Comparison of ENCODE assay signal across 8 cellular contexts in genomic region chr1:36463773-36464604, GRCh38. TPM values are rescaled to one million over a fixed set of nuclear protein-coding genes. Genes with fewer than 3 reads are reported as not detected.
A peak's percentile ranks its signal among the peaks of the same experiment; 100 is the strongest.
DNase-seq lines count a peak whose midpoint lies in the region; ATAC-seq, FAIRE-seq and TF ChIP-seq lines count a peak whose summit lies in the region.

MRPS15 (minus strand) TSS chr1:36464384; CDS start chr1:36464275, 109 bp downstream.

- H3K18ac ChIP-seq in H1 (ENCODE audit: extremely low read depth, low read length) (peak within 1 kb of the TSS; percentile 80), mesenchymal stem cell (ENCODE audit: low read depth in 1 of 2, low read length in 2 of 2) (peak within 1 kb of the TSS; percentile 86 to 93)

- no peak within 1 kb of the TSS; the same call in 1 of the 2 replicates for H2BK20ac ChIP-seq in H1 (ENCODE audit: low read length)

- H2BK120ac ChIP-seq in H1 (replicated peaks; ENCODE audit: low read depth, low read length) (peak within 1 kb of the TSS; percentile 70), mesenchymal stem cell (ENCODE audit: low read depth, low read length) (peak within 1 kb of the TSS; percentile 98)

- POLR2A ChIA-PET in H1 (lab: Charles Lee; ENCODE audit: partially characterized antibody) = interaction anchor here (0.6 to 3.9 kb wide), 26 partner anchors 8 to 1545 kb away, joined by 3 to 43 read pairs (median 4); partner anchors contain the start of genes OSCP1, STK40 and THRAP3

- H3K9ac ChIP-seq in H1 (replicated peaks in 1 of 4; ENCODE audit: extremely low read depth in 1 of 4, low read depth in 3 of 4, low read length in 3 of 4) (peak within 1 kb of the TSS; percentile 72 to 95 (median 82)), mesenchymal stem cell (ENCODE audit: low read length) (peak within 1 kb of the TSS; percentile 99)

- H3K79me2 ChIP-seq in H1 (ENCODE audit: control insufficient read depth in 1 of 2, insufficient read depth in 2 of 2, low read length in 2 of 2) = peaks cover 0 to 11% of the 10 kb centered on the region in 2 experiments; a peak in 2 of 4 replicates

- peak; percentile 91 for ATAC-seq in GM21360 (IDR thresholded peaks at IDR 0.05; ENCODE audit: unreplicated experiment)

- H3K9me3 ChIP-seq in H1 (ENCODE audit: insufficient read depth in 2 of 2, low read depth in 1 of 2, low read length in 1 of 2) (no peaks in the 10 kb centered on the region), mesenchymal stem cell (ENCODE audit: control insufficient read depth, low read length) (no peaks in the 10 kb centered on the region)

- peaks cover 7% of the 10 kb centered on the region for H3K79me1 ChIP-seq in H1 (ENCODE audit: low read depth, low read length)
- H3K79me1 ChIP-seq in mesenchymal stem cell (replicated peaks; ENCODE audit: low read length, poor library complexity, severe bottlenecking) = peaks cover 18% of the 10 kb centered on the region

- H2BK5ac ChIP-seq in H1 (ENCODE audit: low read depth, low read length) (peak within 1 kb of the TSS; percentile 92), mesenchymal stem cell (ENCODE audit: low read depth, low read length, poor library complexity, severe bottlenecking) (no peak within 1 kb of the TSS)

- H3K23me2 ChIP-seq in H1 (ENCODE audit: low read depth, low read length) = peaks cover 4% of the 10 kb centered on the region; the same call in 1 of the 2 replicates

- no peak within 1 kb of the TSS for H3K14ac ChIP-seq in H1 (ENCODE audit: insufficient read length)
- H3K14ac ChIP-seq in mesenchymal stem cell (ENCODE audit: low read length in 2 of 2) = peak within 1 kb of the TSS in 1 of 2 experiments; percentile 69

- H3K4me2 ChIP-seq in H1 (ENCODE audit: insufficient read depth in 1 of 2, low read depth in 2 of 2, low read length in 2 of 2) (peak within 1 kb of the TSS; percentile 84 to 97), mesenchymal stem cell (ENCODE audit: low read length, poor library complexity, severe bottlenecking) (peak within 1 kb of the TSS; percentile 87)

- DNase-seq in COLO668 (lab: John Stamatoyannopoulos, UW; ENCODE audit: unreplicated experiment) (peak; percentile 99), HT1080 (ENCODE audit: low read depth) (peak; percentile 91), NOMO-1 treated with DMSO at 0.1 percent for 48 hours (lab: John Stamatoyannopoulos, UW; ENCODE audit: unreplicated experiment) (peak; percentile 95), H1 (ENCODE audit: low read depth in 1 of 2, low spot score in 2 of 2) (peak; percentile 74 to 97), mesenchymal stem cell (peak; percentile 97)
- peak; percentile 85 to 89 (median 89) for DNase-seq in activated CD8-positive, alpha-beta memory T cell treated with anti-CD3 and anti-CD28 coated beads for 48 hours (ENCODE audit: low read depth in 2 of 3, low spot score in 2 of 3)
- DNase-seq in stimulated activated CD8-positive, alpha-beta memory T cell treated with anti-CD3 and anti-CD28 coated beads, Interleukin-12 subunit alpha, Interleukin-12 subunit beta, amount 100 ng/mL, for 4 hours (ENCODE audit: low read depth) = peak; percentile 91

- peaks cover 0 to 3% of the 10 kb centered on the region in 2 experiments for H4K20me1 ChIP-seq in H1 (replicated peaks in 1 of 2; ENCODE audit: control insufficient read depth in 1 of 2, insufficient read depth in 2 of 2, low read length in 2 of 2)

- H2AFZ ChIP-seq in H1 (ENCODE audit: low read length) (peak within 1 kb of the TSS; percentile 68), mesenchymal stem cell (ENCODE audit: low read depth, low read length) (peak within 1 kb of the TSS; percentile 65)

- peak; percentile 36 to 87; a peak in 2 of 3 replicates for TF ChIP-seq EP300 in H1 (IDR thresholded peaks at IDR 0.05; ENCODE audit: borderline replicate concordance in 1 of 2, low read depth in 2 of 2, low read length in 2 of 2)

- peak within 1 kb of the TSS; percentile 90 to 95 (median 93) for H3K4me3 ChIP-seq in H1 (ENCODE audit: extremely low read depth in 1 of 4, insufficient read depth in 2 of 4, low read depth in 3 of 4, low read length in 4 of 4)
- peak within 1 kb of the TSS; percentile 87 to 100 for H3K4me3 ChIP-seq in mesenchymal stem cell (ENCODE audit: insufficient read depth in 1 of 2, low read depth in 1 of 2, low read length in 2 of 2)

- TF ChIP-seq POLR2A in H1 (IDR thresholded peaks at IDR 0.05; ENCODE audit: control extremely low read depth in 1 of 2, low read depth in 2 of 2, low read length in 2 of 2) = peak; percentile 36 to 96

- H2AK5ac ChIP-seq in H1 (ENCODE audit: low read depth, low read length) = peak within 1 kb of the TSS; percentile 92; the same call in 1 of the 2 replicates
- no peak within 1 kb of the TSS for H2AK5ac ChIP-seq in mesenchymal stem cell (ENCODE audit: low read length, severe bottlenecking)

- CTCF ChIA-PET in H1 (lab: Charles Lee; ENCODE audit: partially characterized antibody) = interaction anchor here (1.3 to 1.7 kb wide), 3 partner anchors 13 to 18 kb away, joined by 3 to 5 read pairs (median 4); partner anchors contain the start of gene CSF3R

- H2BK12ac ChIP-seq in H1 (ENCODE audit: low read depth, low read length) = peak within 1 kb of the TSS; percentile 87
- H2BK12ac ChIP-seq in mesenchymal stem cell (ENCODE audit: low read length in 2 of 2) = peak within 1 kb of the TSS in 1 of 2 experiments; percentile 73

- peak within 1 kb of the TSS; percentile 62 for H3K56ac ChIP-seq in H1 (replicated peaks; ENCODE audit: insufficient read length, low read depth, low read length)

- no peak within 1 kb of the TSS for H3K23ac ChIP-seq in H1 (ENCODE audit: insufficient read length)
- peak within 1 kb of the TSS in 1 of 2 experiments; percentile 75 for H3K23ac ChIP-seq in mesenchymal stem cell (ENCODE audit: low read length in 2 of 2)

- 2% methylated on average over 66 of the region's 66 CpGs; no CpG with 5 or more reads in 1 of the 2 experiments for WGBS in H1 (ENCODE audit: extremely low coverage in 1 of 2, insufficient coverage in 1 of 2, insufficient read length in 1 of 2, insufficient replicate concordance in 2 of 2, low coverage in 1 of 2, low lambda C conversion rate in 2 of 2, missing lambda C conversion rate in 1 of 2), 2 experiments
- under 1% methylated on average over 66 of the region's 66 CpGs for WGBS in mesenchymal stem cell

- H3K4ac ChIP-seq in H1 (replicated peaks; ENCODE audit: insufficient read length, low read depth, low read length) = peak within 1 kb of the TSS; percentile 87
- H3K4ac ChIP-seq in mesenchymal stem cell (ENCODE audit: low read depth in 1 of 2, low read length in 2 of 2) = peak within 1 kb of the TSS; percentile 27 to 94

- H4K5ac ChIP-seq in H1 (ENCODE audit: insufficient read length, low read depth, low read length) = peak within 1 kb of the TSS; percentile 77

- H3K27ac ChIP-seq in H1 (ENCODE audit: low read depth, low read length) (peak within 1 kb of the TSS; percentile 84), mesenchymal stem cell (ENCODE audit: low read length, poor library complexity, severe bottlenecking) (peak within 1 kb of the TSS; percentile 70)

- FAIRE-seq in H1 (lab: Jason Lieb, UNC) = peak; percentile 66

- TF ChIP-seq RAD21 in H1 (IDR thresholded peaks at IDR 0.05 in 1 of 2, conservative IDR thresholded peaks at IDR 0.05 in 1 of 2; ENCODE audit: low read depth in 2 of 2, low read length in 2 of 2) = no peak

- H3K27me3 ChIP-seq in H1 (replicated peaks in 1 of 4; ENCODE audit: control insufficient read depth in 3 of 4, extremely low read depth in 1 of 4, insufficient read depth in 3 of 4, low read length in 3 of 4) (peaks cover 2 to 26% (median 21%) of the 10 kb centered on the region in 4 experiments), mesenchymal stem cell (ENCODE audit: control insufficient read depth in 1 of 2, insufficient read depth in 1 of 2, low read length in 2 of 2) (no peaks in the 10 kb centered on the region)

- peak within 1 kb of the TSS; percentile 83 for H2BK15ac ChIP-seq in H1 (ENCODE audit: low read length)
- peak within 1 kb of the TSS; percentile 65 for H2BK15ac ChIP-seq in mesenchymal stem cell (ENCODE audit: low read depth, poor library complexity, severe bottlenecking)

- H4K8ac ChIP-seq in H1 (ENCODE audit: extremely low read depth, insufficient read depth, low read length) (peak within 1 kb of the TSS; percentile 99), mesenchymal stem cell (ENCODE audit: low read length) (peak within 1 kb of the TSS; percentile 94)

- H3K36me3 ChIP-seq in H1 (ENCODE audit: control insufficient read depth in 2 of 4, insufficient read depth in 4 of 4, low read length in 3 of 4) (peaks cover 19 to 29% (median 24%) of the 10 kb centered on the region in 4 experiments), mesenchymal stem cell (ENCODE audit: control insufficient read depth in 1 of 2, insufficient read depth in 2 of 2, low read depth in 1 of 2, low read length in 2 of 2) (peaks cover 28 to 34% of the 10 kb centered on the region in 2 experiments)

- H4K91ac ChIP-seq in H1 (replicated peaks; ENCODE audit: insufficient read length, low read length) (peak within 1 kb of the TSS; percentile 98), mesenchymal stem cell (ENCODE audit: low read length) (peak within 1 kb of the TSS; percentile 56)

- H3K4me1 ChIP-seq in H1 (replicated peaks in 1 of 4; ENCODE audit: control insufficient read depth in 3 of 4, insufficient read depth in 4 of 4, low read length in 3 of 4) = peaks cover 0 to 3% (median 0%) of the 10 kb centered on the region in 4 experiments; a peak in 2 of 7 replicates
- H3K4me1 ChIP-seq in mesenchymal stem cell (ENCODE audit: control insufficient read depth, insufficient read depth, low read depth, low read length) = peaks cover 7% of the 10 kb centered on the region

- no peak for TF ChIP-seq CTCF in H1 (IDR thresholded peaks at IDR 0.05; ENCODE audit: control extremely low read depth in 1 of 3, insufficient read depth in 1 of 3, low read depth in 1 of 3, low read length in 3 of 3)

TF ChIP-seq in H1, 55 proteins besides CTCF, POLR2A, EP300 and RAD21 (continues in another document):
- TF ChIP-seq CREB1 (IDR thresholded peaks at IDR 0.05) (peak; percentile 96), JUND (IDR thresholded peaks at IDR 0.05; ENCODE audit: low read length) (peak; percentile 92), SIX5 (IDR thresholded peaks at IDR 0.05; ENCODE audit: low read depth, low read length) (peak; percentile 53; the same call in 1 of the 2 replicates)

RNA-seq across cellular contexts. Expression of gene MRPS15, which starts in this region (rescaled TPM):
- 108 and 130 TPM in 2 replicates for total RNA-seq in HT1080 (2014; rRNA removed; shearing (Covaris generic))
- 68.2 and 78.2 TPM in 2 replicates for polyA plus RNA-seq in HT1080 (2015; cell fraction: cytosol; rRNA removed)
- 32.8 and 36.2 TPM in 2 replicates for polyA plus RNA-seq in HT1080 (2015; cell fraction: nucleus; rRNA removed)
- total RNA-seq in H1 (2021; fragmentation: NEBNext Ultra II Directional; extraction: Animal tissue kit (Norgen Biotek cat#: 25700)) = 129 and 130 TPM in 2 replicates
- 53.0 and 53.6 TPM in 2 replicates for polyA plus RNA-seq in H1 (2011; rRNA removed)
- 93.7 TPM for polyA plus RNA-seq in H1 (2011; cell fraction: cytosol; rRNA removed)
- polyA plus RNA-seq in H1 (2011; cell fraction: nucleus; rRNA removed) = 52.9 TPM
- polyA plus RNA-seq in H1 (2012, experiment 1 of 2) = 97.0 to 108 TPM (median 100 TPM) in 4 replicates
- 119 TPM for polyA plus RNA-seq in H1 (2012, experiment 2 of 2)
- 161 TPM for polyA plus RNA-seq in H1 (2013, experiment 1 of 2)
- polyA plus RNA-seq in H1 (2013, experiment 2 of 2) = 167 TPM
- polyA minus RNA-seq in H1 (2011; rRNA and poly(A)+ RNA removed) = 24.3 and 24.6 TPM in 2 replicates
- 27.2 TPM for polyA minus RNA-seq in H1 (2011; cell fraction: cytosol; rRNA and poly(A)+ RNA removed)
- polyA minus RNA-seq in H1 (2011; cell fraction: nucleus; rRNA and poly(A)+ RNA removed) = 26.8 TPM
- 129 TPM for polyA plus RNA-seq in mesenchymal stem cell (2013, experiment 1 of 2)
- 133 TPM for polyA plus RNA-seq in mesenchymal stem cell (2013, experiment 2 of 2)

Comparison
In these comparisons a context has a peak if more than half of its experiments do, and no peak if none do; other contexts are left out.
1. Peak in every context shown above with its lines: DNase-seq, ATAC-seq, H3K4me3 ChIP-seq and H3K27ac ChIP-seq.